In the genomic region with DNA sequence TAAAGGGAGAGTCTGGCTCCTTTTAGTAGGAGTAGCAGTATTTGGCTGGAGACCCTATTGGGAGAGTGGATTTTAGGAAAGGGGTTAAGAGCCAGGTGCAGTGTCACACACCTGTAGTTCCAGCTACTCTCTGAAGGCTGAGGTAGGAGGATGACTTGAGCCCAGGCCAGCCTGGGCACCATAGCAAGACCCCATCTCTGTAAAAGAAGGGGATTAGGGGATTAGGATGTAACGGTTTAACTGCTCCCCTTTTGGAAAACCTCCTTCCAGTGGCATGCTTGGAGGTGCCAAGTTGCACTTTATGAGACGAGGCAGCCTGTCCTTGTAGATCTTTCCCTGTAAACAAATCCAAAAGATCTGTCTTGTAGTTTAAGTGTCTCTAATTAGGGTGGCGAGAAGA, we compare ENCODE assay signal across 24 cellular contexts.
A peak's percentile ranks its signal among the peaks of the same experiment; 100 is the strongest.
DNase-seq lines count a peak whose midpoint lies in the region; ATAC-seq, FAIRE-seq and TF ChIP-seq lines count a peak whose summit lies in the region.
"Had no signal": no experiment of that assay in that cellular context is flagged by ENCODE, and none has a peak within 500 bp of the region (broad histone marks: within the 10 kb centered on the region; RNA-seq: fewer than 3 reads in every experiment).

No MANE protein-coding gene starts in this region.

- 63 to 76% (median 68%) methylated on average over 3 of the region's 3 CpGs for WGBS in adrenal gland, 4 donors

- H3K4me3 Mint-ChIP-seq in activated T-cell treated with anti-CD3 and anti-CD28 coated beads, Interleukin-2, amount 50 U/mL, for 4 hours, result no peak overlapping the region
- H3K4me3 Mint-ChIP-seq: activated CD8-positive, alpha-beta memory T cell treated with anti-CD3 and anti-CD28 coated beads, Interleukin-2, amount 10 ng/mL, durations not matched to agents 7 days and 5 days had no signal

- peaks cover 47% of the 10 kb centered on the region for H3K4me1 Mint-ChIP-seq in activated T-cell treated with anti-CD3 and anti-CD28 coated beads, Interleukin-2, amount 50 U/mL, for 4 hours (ENCODE audit: low read depth)

- no peaks in the 10 kb centered on the region for H3K9me3 ChIP-seq in DND-41 (ENCODE audit: insufficient read depth, low read length, severe bottlenecking)
- H3K9me3 ChIP-seq in adrenal gland (replicated peaks in 1 of 3), result no peaks in the 10 kb centered on the region
- no peaks in the 10 kb centered on the region for H3K9me3 ChIP-seq in keratinocyte (ENCODE audit: control insufficient read depth, low read depth, low read length)
- H3K9me3 ChIP-seq in subcutaneous abdominal adipose tissue (ENCODE audit: control insufficient read depth in 5 of 5, low read length in 5 of 5), result no peaks in the 10 kb centered on the region
- H3K9me3 ChIP-seq: left lung, SK-N-SH had no signal

- no peak for ATAC-seq in DND-41 (ENCODE audit: insufficient read depth, low read depth)
- ATAC-seq in activated T-cell treated with anti-CD3 and anti-CD28 coated beads, Interleukin-2, amount 50 U/mL, for 4 hours, result no peak
- ATAC-seq: activated CD8-positive, alpha-beta memory T cell treated with anti-CD3 and anti-CD28 coated beads, Interleukin-2, amount 10 ng/mL, durations not matched to agents 7 days and 5 days; left lung; Panc1 had no signal

- DNase-seq in DND-41, result no peak
- DNase-seq in adrenal gland, result no peak
- no peak for DNase-seq in keratinocyte (ENCODE audit: low read depth, low spot score)
- no peak for DNase-seq in NCI-H1048 (lab: John Stamatoyannopoulos, UW)
- DNase-seq in activated T-cell treated with anti-CD3 and anti-CD28 coated beads, Interleukin-2, amount 50 U/mL, for 4 hours, result no peak
- DNase-seq in NCI-H2029 treated with DMSO at 0.1 percent for 48 hours (lab: John Stamatoyannopoulos, UW), result no peak
- DNase-seq in D341Med (ENCODE audit: low spot score), result no peak
- DNase-seq: activated CD4-positive, CD25-positive, alpha-beta regulatory T cell treated with anti-CD3 and anti-CD28 coated beads, Interleukin-2, amount 50 U/mL, for 72 hours; activated CD8-positive, alpha-beta memory T cell treated with anti-CD3 and anti-CD28 coated beads, Interleukin-2, amount 10 ng/mL, durations not matched to agents 7 days and 5 days; activated effector memory CD4-positive, alpha-beta T cell treated with anti-CD3 and anti-CD28 coated beads, Interleukin-2, amount 50 U/mL, for 16 hours; amniotic stem cell; cerebellar nuclear complex; H7; left lung; MM.1S; NCI-H1694 treated with DMSO at 0.1 percent for 48 hours; NCI-H226; SK-N-SH; stimulated activated CD4-positive, alpha-beta T cell treated with anti-CD3 and anti-CD28 coated beads, Interleukin-2, amount 100 ng/mL, for 48 hours; T-helper 9 cell had no signal

- H3K9me3 Mint-ChIP-seq in activated T-cell treated with anti-CD3 and anti-CD28 coated beads, Interleukin-2, amount 50 U/mL, for 4 hours, result no peaks in the 10 kb centered on the region

- H3K4me2 ChIP-seq in DND-41 (ENCODE audit: insufficient read depth, low read length) (no peak overlapping the region), keratinocyte (ENCODE audit: control insufficient read depth, extremely low read depth, insufficient read depth, low read depth, low read length) (no peak overlapping the region)
- H3K4me2 ChIP-seq: SK-N-SH had no signal

- peak; percentile 64 for FAIRE-seq in keratinocyte (lab: Jason Lieb, UNC)
- FAIRE-seq: endothelial cell of umbilical vein, frontal cortex had no signal

- intact Hi-C loops in adrenal gland (cut with DNase I), result no loop called here

- no peaks in the 10 kb centered on the region for H3K9me1 ChIP-seq in keratinocyte (ENCODE audit: control insufficient read depth, extremely low read depth, insufficient read depth, low read length)

- H3K4me3 ChIP-seq in DND-41 (ENCODE audit: low read depth in 1 of 2, low read length in 2 of 2), result no peak overlapping the region
- no peak overlapping the region for H3K4me3 ChIP-seq in adrenal gland
- no peak overlapping the region for H3K4me3 ChIP-seq in keratinocyte (ENCODE audit: control insufficient read depth in 2 of 3, extremely low read depth in 1 of 3, insufficient read depth in 2 of 3, low read depth in 1 of 3, low read length in 3 of 3)
- H3K4me3 ChIP-seq in subcutaneous abdominal adipose tissue (ENCODE audit: low read depth in 1 of 5, low read length in 5 of 5), result no peak overlapping the region
- H3K4me3 ChIP-seq: left lung had no signal

- TF ChIP-seq CTCF in DND-41 (IDR thresholded peaks at IDR 0.05; ENCODE audit: borderline replicate concordance, extremely low read depth, low read length, poor library complexity, severe bottlenecking) (no peak), adrenal gland (IDR thresholded peaks at IDR 0.05) (no peak), keratinocyte (optimal IDR thresholded peaks at IDR 0.05 in 1 of 3, IDR thresholded peaks at IDR 0.05 in 1 of 3, conservative IDR thresholded peaks at IDR 0.05 in 1 of 3; ENCODE audit: extremely low read depth in 1 of 3, insufficient read depth in 2 of 3, low read length in 3 of 3) (no peak)

- H2AFZ ChIP-seq in DND-41 (ENCODE audit: low read depth, low read length), result no peak overlapping the region
- H2AFZ ChIP-seq in keratinocyte (ENCODE audit: control insufficient read depth, low read length), result no peak overlapping the region

- H4K20me1 ChIP-seq in DND-41 (ENCODE audit: insufficient read depth, low read length), result peaks cover 14% of the 10 kb centered on the region
- H4K20me1 ChIP-seq in keratinocyte (ENCODE audit: control insufficient read depth, extremely low read depth, insufficient read depth, low read length), result no peaks in the 10 kb centered on the region

- H3K27ac ChIP-seq in DND-41 (ENCODE audit: low read length) (peak overlapping the region; percentile 11; the same call in 1 of the 2 replicates), adrenal gland (peak overlapping the region in 3 of 5 donors; percentile 62 to 77 (median 64)), keratinocyte (ENCODE audit: control insufficient read depth, insufficient read depth, low read length) (no peak overlapping the region), subcutaneous abdominal adipose tissue (ENCODE audit: low read depth, low read length) (peak overlapping the region; percentile 85)

- H3K9ac ChIP-seq in DND-41 (ENCODE audit: low read depth, low read length), result no peak overlapping the region
- no peak overlapping the region for H3K9ac ChIP-seq in keratinocyte (ENCODE audit: control insufficient read depth, extremely low read depth, insufficient read depth, low read length)
- H3K9ac ChIP-seq in subcutaneous abdominal adipose tissue (ENCODE audit: low read length in 5 of 5), result no peak overlapping the region
- H3K9ac ChIP-seq: SK-N-SH had no signal

- H3K27me3 ChIP-seq in DND-41 (ENCODE audit: insufficient read depth, low read length, poor library complexity) (no peaks in the 10 kb centered on the region), adrenal gland (no peaks in the 10 kb centered on the region), keratinocyte (ENCODE audit: control insufficient read depth, extremely low read depth, insufficient read depth, low read length) (no peaks in the 10 kb centered on the region), subcutaneous abdominal adipose tissue (ENCODE audit: control insufficient read depth in 5 of 5, insufficient read depth in 4 of 5, low read length in 5 of 5) (no peaks in the 10 kb centered on the region)
- H3K27me3 ChIP-seq: left lung had no signal

- peaks cover 16% of the 10 kb centered on the region for H3K36me3 ChIP-seq in DND-41 (ENCODE audit: insufficient read depth, low read length)
- H3K36me3 ChIP-seq in adrenal gland (replicated peaks in 1 of 2), result no peaks in the 10 kb centered on the region
- no peaks in the 10 kb centered on the region for H3K36me3 ChIP-seq in keratinocyte (ENCODE audit: control insufficient read depth in 2 of 2, extremely low read depth in 1 of 2, insufficient read depth in 2 of 2, low read length in 2 of 2)
- H3K36me3 ChIP-seq in subcutaneous abdominal adipose tissue (ENCODE audit: control insufficient read depth in 5 of 5, insufficient read depth in 5 of 5, low read length in 5 of 5), result no peaks in the 10 kb centered on the region

- H3K4me1 ChIP-seq in DND-41 (ENCODE audit: insufficient read depth, low read length), result peaks cover 12% of the 10 kb centered on the region; the same call in 1 of the 2 replicates
- peaks cover 21 to 59% of the 10 kb centered on the region in 2 donors for H3K4me1 ChIP-seq in adrenal gland (replicated peaks in 1 of 2)
- H3K4me1 ChIP-seq in keratinocyte (ENCODE audit: control insufficient read depth, extremely low read depth, insufficient read depth, low read length), result peaks cover 27% of the 10 kb centered on the region
- H3K4me1 ChIP-seq in subcutaneous abdominal adipose tissue (ENCODE audit: control insufficient read depth in 5 of 5, insufficient read depth in 5 of 5, low read length in 5 of 5), result peaks cover 0 to 51% (median 41%) of the 10 kb centered on the region in 5 donors

- H3K27me3 Mint-ChIP-seq in activated T-cell treated with anti-CD3 and anti-CD28 coated beads, Interleukin-2, amount 50 U/mL, for 4 hours (ENCODE audit: low read depth), result no peaks in the 10 kb centered on the region
- H3K27me3 Mint-ChIP-seq: activated CD8-positive, alpha-beta memory T cell treated with anti-CD3 and anti-CD28 coated beads, Interleukin-2, amount 10 ng/mL, durations not matched to agents 7 days and 5 days had no signal

- TF ChIP-seq POLR2A in adrenal gland (IDR thresholded peaks at IDR 0.05), result no peak

- dilution Hi-C loops in keratinocyte (cut with MboI; ENCODE audit: extremely low pct_ligation_motif_present, low sequenced_read_pairs), result no loop called here

- H3K79me2 ChIP-seq in DND-41 (ENCODE audit: insufficient read depth, low read length), result peaks cover 84% of the 10 kb centered on the region
- H3K79me2 ChIP-seq in keratinocyte (ENCODE audit: control insufficient read depth, insufficient read depth, low read length), result peaks cover 15% of the 10 kb centered on the region

- peaks cover 10% of the 10 kb centered on the region for H3K36me3 Mint-ChIP-seq in activated T-cell treated with anti-CD3 and anti-CD28 coated beads, Interleukin-2, amount 50 U/mL, for 4 hours (ENCODE audit: insufficient read depth)
